ENCODE assay signal across 25 cellular contexts in genomic region chr6:23301546-23301945, GRCh38.
"Had no signal": no experiment of that assay in that cellular context is flagged by ENCODE, and none has a peak within 500 bp of the region (broad histone marks: within the 10 kb centered on the region; RNA-seq: fewer than 3 reads in every experiment).

No MANE protein-coding gene starts in this region.

- H3K36me3 ChIP-seq: left lung, stomach, uterus had no signal

- H3K4me3 ChIP-seq: body of pancreas, hepatocyte, left lung, lung, stomach, uterus had no signal

- H3K27me3 ChIP-seq: body of pancreas, hepatocyte, left lung, stomach, uterus had no signal

- ATAC-seq: body of pancreas; left lung; right cardiac atrium; stimulated activated effector memory CD8-positive, alpha-beta T cell treated with anti-CD3 and anti-CD28 coated beads, Interleukin-12 subunit alpha, Interleukin-12 subunit beta, amount 100 ng/mL, for 72 hours had no signal

- H3K4me1 ChIP-seq: body of pancreas, left lung, parathyroid adenoma, stomach, uterus had no signal

- DNase-seq: activated CD4-positive, alpha-beta T cell treated with anti-CD3 and anti-CD28 coated beads for 1 hour; activated CD8-positive, alpha-beta memory T cell treated with anti-CD3 and anti-CD28 coated beads for 24 hours; activated CD8-positive, alpha-beta memory T cell treated with anti-CD3 and anti-CD28 coated beads, Interleukin-2, amount 50 U/mL, for 4 hours; activated naive CD4-positive, alpha-beta T cell; activated naive CD8-positive, alpha-beta T cell treated with anti-CD3 and anti-CD28 coated beads for 36 hours; activated T-cell treated with anti-CD3 and anti-CD28 coated beads, Interleukin-2, amount 50 U/mL, for 24 hours; amygdala; body of pancreas; effector CD8-positive, alpha-beta T cell; glutamatergic neuron; immature natural killer cell; kidney glomerular epithelial cell; left lung; nephron progenitor cell; nucleus accumbens; right cardiac atrium; stimulated activated CD4-positive, alpha-beta T cell treated with anti-CD3 and anti-CD28 coated beads, Interleukin-2, amount 100 ng/mL, for 24 hours; stomach; T-helper 9 cell; trophoblast cell; uterus had no signal

- H3K9ac ChIP-seq: parathyroid adenoma had no signal

- H3K9me3 ChIP-seq: body of pancreas, stomach, uterus had no signal
